Comparison of ENCODE assay signal across 10 cellular contexts in genomic region chr7:28754027-28754426, GRCh38.
DNase-seq lines count a peak whose midpoint lies in the region; ATAC-seq, FAIRE-seq and TF ChIP-seq lines count a peak whose summit lies in the region.
"Had no signal": no experiment of that assay in that cellular context is flagged by ENCODE, and none has a peak within 500 bp of the region (broad histone marks: within the 10 kb centered on the region; RNA-seq: fewer than 3 reads in every experiment).

No MANE protein-coding gene starts in this region.

- no peak overlapping the region for H3K4me3 ChIP-seq in right atrium auricular region

- DNase-seq in Right ventricle myocardium superior, result no peak
- no peak for DNase-seq in right atrium auricular region (ENCODE audit: low spot score)
- DNase-seq in SK-MEL-5 (ENCODE audit: low read depth, low spot score), result peak; percentile 97
- peak; percentile 65 to 96 (median 88) for DNase-seq in head of caudate nucleus
- DNase-seq in urothelium cell line (ENCODE audit: low spot score), result peak; percentile 75
- DNase-seq in activated CD4-positive, CD25-positive, alpha-beta regulatory T cell (lab: John Stamatoyannopoulos, UW), result no peak
- DNase-seq in NCI-H2196 (lab: John Stamatoyannopoulos, UW; ENCODE audit: unreplicated experiment), result no peak
- no peak for DNase-seq in NCI-H1417 treated with DMSO at 0.1 percent for 48 hours (lab: John Stamatoyannopoulos, UW)
- DNase-seq: T1000 had no signal

- in situ Hi-C loops in SK-MEL-5 (cut with HindIII; ENCODE audit: low pct_unique_long_range_greater_than_20kb, low sequenced_read_pairs), result no loop called here

- intact Hi-C loops in Right ventricle myocardium superior (cut with DNase I), result no loop called here
- intact Hi-C loops in head of caudate nucleus (cut with DNase I), result loop anchor here (5.0 kb wide), 1 partner anchor 57 kb away; no protein-coding TSS in a partner anchor

- no peaks in the 10 kb centered on the region for H3K27me3 ChIP-seq in right atrium auricular region

- H3K36me3 ChIP-seq in right atrium auricular region, result no peaks in the 10 kb centered on the region

- peak; percentile 32 for FAIRE-seq in urothelium cell line (lab: Jason Lieb, UNC)
- FAIRE-seq: colon had no signal

- H3K9me3 ChIP-seq in right atrium auricular region, result no peaks in the 10 kb centered on the region

- H3K4me1 ChIP-seq in right atrium auricular region, result no peaks in the 10 kb centered on the region

- ATAC-seq in Right ventricle myocardium superior (ENCODE audit: poor library complexity), result peak; percentile 81

- no peak for TF ChIP-seq CTCF in right atrium auricular region (IDR thresholded peaks at IDR 0.05)

- H3K27ac ChIP-seq in right atrium auricular region, result no peak overlapping the region

Comparison
In these comparisons a context has a peak if more than half of its experiments do, and no peak if none do; other contexts are left out.
1. DNase-seq: peak in SK-MEL-5 (single experiment), head of caudate nucleus (42 of 42) and urothelium cell line (single experiment); none in Right ventricle myocardium superior (single experiment), right atrium auricular region (single experiment), activated CD4-positive, CD25-positive, alpha-beta regulatory T cell (0 of 4), NCI-H2196 (single experiment) and NCI-H1417 treated with DMSO at 0.1 percent for 48 hours (single experiment).